Comparison of ENCODE assay signal across 11 cellular contexts in the genomic region with DNA sequence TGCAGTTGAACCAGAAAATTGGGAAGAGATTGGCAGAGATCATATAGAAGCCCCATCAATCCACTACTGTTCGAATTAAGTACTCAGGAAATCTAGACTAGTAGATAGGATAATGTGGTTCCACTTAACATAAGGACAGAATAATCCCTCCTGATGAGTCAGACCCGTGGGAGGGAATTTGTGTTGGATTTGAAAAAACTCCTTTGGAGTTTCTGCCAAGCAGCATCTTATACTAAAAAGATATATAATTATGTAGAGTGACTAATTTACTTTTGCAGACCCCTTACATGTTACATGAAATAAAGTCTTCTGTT.
DNase-seq lines count a peak whose midpoint lies in the region; ATAC-seq, FAIRE-seq and TF ChIP-seq lines count a peak whose summit lies in the region.
"Had no signal": no experiment of that assay in that cellular context is flagged by ENCODE, and none has a peak within 500 bp of the region (broad histone marks: within the 10 kb centered on the region; RNA-seq: fewer than 3 reads in every experiment).

No MANE protein-coding gene starts in this region.

- H3K4me1 ChIP-seq in GM23248 (ENCODE audit: insufficient read depth), result peaks cover 26% of the 10 kb centered on the region
- no peaks in the 10 kb centered on the region for H3K4me1 ChIP-seq in lower lobe of right lung
- H3K4me1 ChIP-seq: left ventricle myocardium inferior, sigmoid colon had no signal

- peak; percentile 78 for FAIRE-seq in RCC 7860 (lab: Jason Lieb, UNC)

- no peaks in the 10 kb centered on the region for H3K4me1 Mint-ChIP-seq in activated naive CD8-positive, alpha-beta T cell treated with anti-CD3 and anti-CD28 coated beads, Interleukin-2, amount 50 U/mL, for 24 hours

- no peak for TF ChIP-seq CTCF in epithelial cell of esophagus (IDR thresholded peaks at IDR 0.05; ENCODE audit: insufficient read depth, low read depth, low read length, missing control alignments)
- TF ChIP-seq CTCF in lower lobe of right lung (IDR thresholded peaks at IDR 0.05), result no peak

- H4K20me1 ChIP-seq in GM23248 (ENCODE audit: insufficient read depth), result no peaks in the 10 kb centered on the region

- no peak for ATAC-seq in activated naive CD8-positive, alpha-beta T cell treated with anti-CD3 and anti-CD28 coated beads, Interleukin-2, amount 50 U/mL, for 24 hours
- ATAC-seq in lower lobe of right lung, result no peak

- no peaks in the 10 kb centered on the region for H3K9me2 ChIP-seq in GM23248 (ENCODE audit: insufficient read depth)

- peaks cover 2% of the 10 kb centered on the region for H3K27me3 Mint-ChIP-seq in activated naive CD8-positive, alpha-beta T cell treated with anti-CD3 and anti-CD28 coated beads, Interleukin-2, amount 50 U/mL, for 24 hours

- DNase-seq in GM23248, result peak; percentile 91
- peak; percentile 38 for DNase-seq in RCC 7860 (ENCODE audit: low spot score)
- peak; percentile 69 for DNase-seq in epithelial cell of esophagus (ENCODE audit: low read depth)
- DNase-seq in renal cortical epithelial cell (ENCODE audit: low read depth), result peak; percentile 70
- DNase-seq in activated naive CD8-positive, alpha-beta T cell treated with anti-CD3 and anti-CD28 coated beads, Interleukin-2, amount 50 U/mL, for 24 hours, result no peak
- no peak for DNase-seq in NOMO-1 (lab: John Stamatoyannopoulos, UW; ENCODE audit: unreplicated experiment in 2 of 2)
- no peak for DNase-seq in GOT3 (lab: John Stamatoyannopoulos, UW)
- no peak for DNase-seq in lower lobe of right lung
- DNase-seq: activated gamma-delta T cell treated with Interleukin-2 at 50 U/mL for 16 hours, left ventricle myocardium inferior, sigmoid colon had no signal

- peaks cover 33% of the 10 kb centered on the region for H3F3A ChIP-seq in GM23248 (ENCODE audit: insufficient read depth)

- H3K79me2 ChIP-seq in GM23248 (ENCODE audit: insufficient read depth), result no peaks in the 10 kb centered on the region

- H3K9me3 Mint-ChIP-seq in activated naive CD8-positive, alpha-beta T cell treated with anti-CD3 and anti-CD28 coated beads, Interleukin-2, amount 50 U/mL, for 24 hours, result no peaks in the 10 kb centered on the region

- intact Hi-C loops in lower lobe of right lung (cut with DNase I), result no loop called here

- no peaks in the 10 kb centered on the region for H3K27me3 ChIP-seq in GM23248 (replicated peaks; ENCODE audit: insufficient read depth)
- H3K27me3 ChIP-seq in lower lobe of right lung (ENCODE audit: low read depth), result no peaks in the 10 kb centered on the region
- H3K27me3 ChIP-seq: sigmoid colon had no signal

- peak overlapping the region; percentile 37 for H3K27ac ChIP-seq in GM23248
- H3K27ac ChIP-seq in lower lobe of right lung, result no peak overlapping the region
- H3K27ac ChIP-seq: left ventricle myocardium inferior, sigmoid colon had no signal

- peak overlapping the region; percentile 85 for H3K4me2 ChIP-seq in GM23248 (ENCODE audit: unreplicated experiment)

- H3K9me3 ChIP-seq in GM23248 (ENCODE audit: low read depth) (no peaks in the 10 kb centered on the region), lower lobe of right lung (no peaks in the 10 kb centered on the region)
- H3K9me3 ChIP-seq: left ventricle myocardium inferior, sigmoid colon had no signal

- no peak overlapping the region for H2AFZ ChIP-seq in GM23248

- in situ Hi-C loops in GM23248 (cut with MboI), result no loop called here

- H3K9ac ChIP-seq in GM23248, result no peak overlapping the region

- WGBS in GM23248 (ENCODE audit: low coverage in 1 of 2, low lambda C conversion rate in 2 of 2, missing lambda C conversion rate in 2 of 2), 2 experiments, result 1 to 2% methylated on average over 2 of the region's 2 CpGs

- no peak overlapping the region for H3K27ac Mint-ChIP-seq in activated naive CD8-positive, alpha-beta T cell treated with anti-CD3 and anti-CD28 coated beads, Interleukin-2, amount 50 U/mL, for 24 hours

- no peaks in the 10 kb centered on the region for H3K36me3 ChIP-seq in GM23248 (ENCODE audit: low read depth)
- no peaks in the 10 kb centered on the region for H3K36me3 ChIP-seq in lower lobe of right lung
- H3K36me3 ChIP-seq: left ventricle myocardium inferior, sigmoid colon had no signal

- no peak overlapping the region for H3K4me3 Mint-ChIP-seq in activated naive CD8-positive, alpha-beta T cell treated with anti-CD3 and anti-CD28 coated beads, Interleukin-2, amount 50 U/mL, for 24 hours

- no peaks in the 10 kb centered on the region for H3K36me3 Mint-ChIP-seq in activated naive CD8-positive, alpha-beta T cell treated with anti-CD3 and anti-CD28 coated beads, Interleukin-2, amount 50 U/mL, for 24 hours (ENCODE audit: low read depth)

- H3K4me3 ChIP-seq in GM23248, result peak overlapping the region; percentile 38
- no peak overlapping the region for H3K4me3 ChIP-seq in epithelial cell of esophagus (ENCODE audit: low read length)
- no peak overlapping the region for H3K4me3 ChIP-seq in lower lobe of right lung
- H3K4me3 ChIP-seq: left ventricle myocardium inferior, sigmoid colon had no signal

Comparison
In these comparisons a context has a peak if more than half of its experiments do, and no peak if none do; other contexts are left out.
1. DNase-seq: peak in GM23248 (single experiment), RCC 7860 (single experiment), epithelial cell of esophagus (single experiment) and renal cortical epithelial cell (single experiment); none in activated naive CD8-positive, alpha-beta T cell treated with anti-CD3 and anti-CD28 coated beads, Interleukin-2, amount 50 U/mL, for 24 hours (single experiment), NOMO-1 (0 of 2), GOT3 (single experiment) and lower lobe of right lung (single experiment).